Comparison of ENCODE assay signal across 8 cellular contexts in genomic region chr17:27455569-27455913, GRCh38. TPM values are rescaled to one million over a fixed set of nuclear protein-coding genes. Genes with fewer than 3 reads are reported as not detected.
A peak's percentile ranks its signal among the peaks of the same experiment; 100 is the strongest.
DNase-seq lines count a peak whose midpoint lies in the region; ATAC-seq, FAIRE-seq and TF ChIP-seq lines count a peak whose summit lies in the region.

No MANE protein-coding gene starts in this region.

- TF ChIP-seq RAD21 in HepG2 (CRISPR knock-in tag; IDR thresholded peaks at IDR 0.05) = no peak

- no TSS peak for BruUV-seq in HepG2 (replicated peaks; lab: Mats Ljungman, UMichigan)

- H3K27me3 Mint-ChIP-seq in activated CD4-positive, alpha-beta T cell treated with anti-CD3 and anti-CD28 coated beads, Interleukin-2, amount 10 ng/mL, durations not matched to agents 7 days and 5 days = peaks cover 2% of the 10 kb centered on the region

- H3K27ac ChIP-seq in angular gyrus (ENCODE audit: low read depth, low read length) = peak overlapping the region; percentile 56
- no peak overlapping the region for H3K27ac ChIP-seq in HepG2 (ENCODE audit: extremely low read length, insufficient read depth, low read length)
- no peak overlapping the region for H3K27ac ChIP-seq in thymus (ENCODE audit: low read depth)

- TF ChIP-seq EP300 in HepG2 (IDR thresholded peaks at IDR 0.05; ENCODE audit: low read depth in 2 of 2, low read length in 2 of 2) (no peak), HepG2 (CRISPR knock-in tag; IDR thresholded peaks at IDR 0.05; ENCODE audit: borderline replicate concordance) (no peak)

- peak overlapping the region; percentile 67 for H2AFZ ChIP-seq in HepG2 (ENCODE audit: low read length)

- H3K79me2 ChIP-seq in HepG2 (ENCODE audit: insufficient read depth, low read length) = peaks cover 31% of the 10 kb centered on the region

- H3K27me3 ChIP-seq in HepG2 (ENCODE audit: control insufficient read depth in 1 of 2, insufficient read depth in 2 of 2, low read length in 2 of 2) = peaks cover 2 to 22% of the 10 kb centered on the region in 2 experiments; a peak in 3 of 5 replicates
- H3K27me3 ChIP-seq in thymus (ENCODE audit: control insufficient read depth, insufficient read depth) = peaks cover 3% of the 10 kb centered on the region

- peak overlapping the region; percentile 14; the same call in 1 of the 2 replicates for H3K9ac ChIP-seq in HepG2 (ENCODE audit: insufficient read depth, low read depth, low read length)

- intact Hi-C loops in HepG2 (cut with micrococcal nuclease; ENCODE audit: unreplicated experiment) = loop anchor here (5.0 kb wide), 2 partner anchors 103 to 218 kb away; no protein-coding TSS in a partner anchor

- POLR2A ChIA-PET in activated CD4-positive, alpha-beta T cell treated with anti-CD3 and anti-CD28 coated beads, Interleukin-2, amount 10 ng/mL, durations not matched to agents 7 days and 5 days (lab: Charles Lee) = interaction anchor here (1.3 to 1.4 kb wide), 2 partner anchors 11 to 18 kb away, joined by 3 to 5 read pairs; no protein-coding TSS in a partner anchor
- POLR2A ChIA-PET in HepG2 (lab: Yijun Ruan, JAX) = interaction anchor here (1.2 to 1.4 kb wide), 5 partner anchors 9 to 161 kb away, joined by 3 to 4 read pairs (median 3); no protein-coding TSS in a partner anchor

- peak overlapping the region; percentile 88 for H3K4me2 ChIP-seq in HepG2 (ENCODE audit: low read depth, low read length)

- TF ChIP-seq POLR2A in HepG2 (IDR thresholded peaks at IDR 0.05; ENCODE audit: insufficient read depth in 1 of 2, low read depth in 2 of 2, low read length in 2 of 2) = no peak

- 0% methylated on average over 2 of the region's 10 CpGs for WGBS in HepG2 (ENCODE audit: low lambda C conversion rate)
- 34% methylated on average over 10 of the region's 10 CpGs for WGBS in thymus

- H3K9me3 ChIP-seq in HepG2 (ENCODE audit: low read length) = no peaks in the 10 kb centered on the region
- H3K9me3 ChIP-seq in thymus (ENCODE audit: control insufficient read depth) = no peaks in the 10 kb centered on the region

- H3K4me1 ChIP-seq in HepG2 (ENCODE audit: insufficient read depth, low read length) (peaks cover 34% of the 10 kb centered on the region), thymus (ENCODE audit: control insufficient read depth, insufficient read depth, low read length) (peaks cover 7% of the 10 kb centered on the region)

- H3K9me3 Mint-ChIP-seq in activated CD4-positive, alpha-beta T cell treated with anti-CD3 and anti-CD28 coated beads, Interleukin-2, amount 10 ng/mL, durations not matched to agents 7 days and 5 days = no peaks in the 10 kb centered on the region

- peaks cover 7% of the 10 kb centered on the region for H3K36me3 Mint-ChIP-seq in activated CD4-positive, alpha-beta T cell treated with anti-CD3 and anti-CD28 coated beads, Interleukin-2, amount 10 ng/mL, durations not matched to agents 7 days and 5 days (ENCODE audit: low read depth)

- H3K4me3 ChIP-seq in HepG2 (replicated peaks in 1 of 3; ENCODE audit: insufficient read depth in 1 of 3, low read depth in 2 of 3, low read length in 3 of 3) = peak overlapping the region; percentile 83 to 87 (median 84)
- H3K4me3 ChIP-seq in thymus (ENCODE audit: low read length) = peak overlapping the region; percentile 91

- CTCF ChIA-PET in activated CD4-positive, alpha-beta T cell treated with anti-CD3 and anti-CD28 coated beads, Interleukin-2, amount 10 ng/mL, durations not matched to agents 7 days and 5 days (lab: Charles Lee) = interaction anchor here (0.5 to 2.2 kb wide), 10 partner anchors 9 to 1085 kb away, joined by 3 to 14 read pairs (median 5); no protein-coding TSS in a partner anchor
- CTCF ChIA-PET in HepG2 (lab: Yijun Ruan, JAX; ENCODE audit: low intra/inter-chr PET ratio, low total read pairs) = interaction anchor here (1.5 to 2.9 kb wide), 2 partner anchors 144 to 146 kb away, joined by 5 to 15 read pairs; no protein-coding TSS in a partner anchor

- H3K4me1 Mint-ChIP-seq in activated CD4-positive, alpha-beta T cell treated with anti-CD3 and anti-CD28 coated beads, Interleukin-2, amount 10 ng/mL, durations not matched to agents 7 days and 5 days = peaks cover 44% of the 10 kb centered on the region

- TF ChIP-seq CTCF in HepG2 (CRISPR knock-in tag; IDR thresholded peaks at IDR 0.05) = no peak

- peak overlapping the region; percentile 63 for H3K4me3 Mint-ChIP-seq in activated CD4-positive, alpha-beta T cell treated with anti-CD3 and anti-CD28 coated beads, Interleukin-2, amount 10 ng/mL, durations not matched to agents 7 days and 5 days

- H3K27ac Mint-ChIP-seq in activated CD4-positive, alpha-beta T cell treated with anti-CD3 and anti-CD28 coated beads, Interleukin-2, amount 10 ng/mL, durations not matched to agents 7 days and 5 days = peak overlapping the region; percentile 52

- H3K36me3 ChIP-seq in HepG2 (replicated peaks in 1 of 2; ENCODE audit: control insufficient read depth in 1 of 2, insufficient read depth in 2 of 2, low read length in 2 of 2) (no peaks in the 10 kb centered on the region), thymus (ENCODE audit: control insufficient read depth, insufficient read depth) (no peaks in the 10 kb centered on the region)

- no peak for FAIRE-seq in HepG2 (lab: Jason Lieb, UNC)

- ATAC-seq in HepG2 = no peak
- ATAC-seq in GM21717 (IDR thresholded peaks at IDR 0.05; ENCODE audit: unreplicated experiment) = no peak

- no peaks in the 10 kb centered on the region for H4K20me1 ChIP-seq in HepG2 (ENCODE audit: insufficient read depth, low read length)

- in situ Hi-C loops in HepG2 (cut with HindIII; ENCODE audit: extremely low pct_ligation_motif_present, low pct_unique_long_range_greater_than_20kb) = loop anchor here (5.0 to 10.0 kb wide), 2 partner anchors 37 to 221 kb away; no protein-coding TSS in a partner anchor

- no peak for DNase-seq in activated CD4-positive, alpha-beta T cell treated with anti-CD3 and anti-CD28 coated beads, Interleukin-2, amount 10 ng/mL, durations not matched to agents 7 days and 5 days
- DNase-seq in activated CD4-positive, alpha-beta T cell treated with anti-CD3 and anti-CD28 coated beads, Interleukin-2, amount 50 U/mL, for 1 hour = no peak
- DNase-seq in HepG2 (ENCODE audit: low spot score) (no peak), SHP77 treated with DMSO at 0.1 percent for 48 hours (lab: John Stamatoyannopoulos, UW) (no peak)
- DNase-seq in activated CD8-positive, alpha-beta memory T cell treated with anti-CD3 and anti-CD28 coated beads, Interleukin-2, amount 50 U/mL, for 48 hours = no peak

TF ChIP-seq in HepG2, 621 proteins besides CTCF, POLR2A, EP300 and RAD21 (continues in another document):
- no peak for TF ChIP-seq PHF20 (CRISPR knock-in tag; IDR thresholded peaks at IDR 0.05)
- TF ChIP-seq NKX3-1 (CRISPR knock-in tag; IDR thresholded peaks at IDR 0.05) = no peak
- TF ChIP-seq FOXO4 (CRISPR knock-in tag; conservative IDR thresholded peaks at IDR 0.05) = 0 out of 2 replicates have a peak, but pooled peaks have one; percentile 69
- no peak for TF ChIP-seq ASH2L (IDR thresholded peaks at IDR 0.05; ENCODE audit: insufficient read length, low read depth, low read length)
- no peak for TF ChIP-seq PREB (CRISPR knock-in tag; IDR thresholded peaks at IDR 0.05)
- TF ChIP-seq TAF1 (CRISPR knock-in tag; IDR thresholded peaks at IDR 0.05) = no peak

RNA-seq across cellular contexts. Expression of gene KSR1, which starts 0.7 kb away (rescaled TPM):
- 10 to 100 TPM; 43.1 to 45.7 TPM for total RNA-seq in activated CD4-positive, alpha-beta T cell treated with anti-CD3 and anti-CD28 coated beads, Interleukin-2, amount 10 ng/mL, durations not matched to agents 7 days and 5 days
- total RNA-seq in HepG2 (2016; rRNA removed; fragmentation: Illumina TruSeq; extraction: Trizol) = 8.0 and 10.1 TPM in 2 replicates
- 3.3 and 3.6 TPM in 2 replicates for total RNA-seq in HepG2 (2016; cell fraction: cytosol; rRNA removed; fragmentation: Illumina TruSeq; extraction: Trizol; ENCODE audit: low read depth)
- total RNA-seq in HepG2 (2016; cell fraction: insoluble cytoplasmic fraction; rRNA removed; fragmentation: Illumina TruSeq; extraction: Trizol) = 8.0 and 9.5 TPM in 2 replicates
- total RNA-seq in HepG2 (2016; cell fraction: membrane; rRNA removed; fragmentation: Illumina TruSeq; extraction: Trizol) = 5.3 and 6.0 TPM in 2 replicates
- total RNA-seq in HepG2 (2016; cell fraction: nucleus; rRNA removed; fragmentation: Illumina TruSeq; extraction: Trizol) = 13.1 and 20.3 TPM in 2 replicates
- 15.0 and 16.6 TPM in 2 replicates for polyA plus RNA-seq in HepG2 (2011; rRNA removed)
- polyA plus RNA-seq in HepG2 (2011; cell fraction: cytosol; rRNA removed) = 6.9 and 7.3 TPM in 2 replicates
- polyA plus RNA-seq in HepG2 (2011; cell fraction: nucleus; rRNA removed) = 65.2 and 85.5 TPM in 2 replicates
- 15.5 and 20.2 TPM in 2 replicates for polyA plus RNA-seq in HepG2 (2012)
- 0.62 and 0.76 TPM in 2 replicates for polyA plus RNA-seq in HepG2 (2016; cell fraction: cytosol; fragmentation: Illumina TruSeq; extraction: Trizol; ENCODE audit: low read depth)
- 7.7 and 8.1 TPM in 2 replicates for polyA plus RNA-seq in HepG2 (2016; cell fraction: insoluble cytoplasmic fraction; fragmentation: Illumina TruSeq; extraction: Trizol; ENCODE audit: low read depth)
- polyA plus RNA-seq in HepG2 (2016; cell fraction: membrane; fragmentation: Illumina TruSeq; extraction: Trizol; ENCODE audit: low read depth) = 2.2 and 2.3 TPM in 2 replicates
- 38.3 and 43.6 TPM in 2 replicates for polyA plus RNA-seq in HepG2 (2016; cell fraction: nucleus; fragmentation: Illumina TruSeq; extraction: Trizol; ENCODE audit: insufficient read depth, low read depth)
- polyA minus RNA-seq in HepG2 (2011; rRNA and poly(A)+ RNA removed; ENCODE audit: low replicate concordance) = 15.9 and 24.1 TPM in 2 replicates
- polyA minus RNA-seq in HepG2 (2011; cell fraction: cytosol; rRNA and poly(A)+ RNA removed) = 5.5 and 6.0 TPM in 2 replicates
- polyA minus RNA-seq in HepG2 (2011; cell fraction: nucleus; rRNA and poly(A)+ RNA removed) = 28.0 and 32.8 TPM in 2 replicates
- 32.8 TPM for polyA plus RNA-seq in thymus
